In the genomic region with DNA sequence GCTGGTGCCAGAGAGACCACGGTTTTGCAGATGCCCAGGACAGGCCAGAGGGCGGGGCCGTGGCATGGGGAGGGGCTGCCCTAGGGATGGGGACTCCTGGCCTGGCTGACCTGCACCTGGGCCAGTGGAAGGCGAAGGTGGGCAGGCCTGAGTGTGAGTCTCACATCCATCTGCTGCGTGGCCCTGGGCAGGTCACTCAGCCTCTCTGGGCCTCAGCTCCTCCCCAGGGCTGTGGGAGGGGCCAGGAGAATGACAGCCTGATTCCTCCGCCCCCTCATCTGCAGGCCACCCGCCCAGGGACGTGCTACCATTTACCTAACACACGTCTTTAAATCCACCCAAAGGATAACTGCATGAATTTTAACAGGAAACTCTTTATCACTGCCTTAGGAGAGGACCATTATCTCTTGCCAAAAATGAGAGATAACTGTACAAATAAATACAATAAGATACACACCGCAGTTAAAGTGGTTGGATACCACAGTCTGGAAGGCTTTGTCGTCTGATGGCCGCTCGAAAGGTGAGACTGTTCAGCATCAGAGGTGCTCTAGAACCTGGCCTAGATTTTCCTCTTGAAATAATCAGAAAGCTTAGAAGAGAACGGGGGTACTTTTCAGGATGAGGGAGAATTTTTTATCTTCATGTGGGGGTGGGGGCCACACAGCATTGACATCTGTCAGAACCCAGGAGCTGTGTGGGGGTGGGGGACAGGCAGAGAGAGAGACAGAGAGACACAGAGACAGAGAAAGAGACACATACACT, we compare ENCODE assay signal across 17 cellular contexts.
DNase-seq lines count a peak whose midpoint lies in the region; ATAC-seq, FAIRE-seq and TF ChIP-seq lines count a peak whose summit lies in the region.
"Had no signal": no experiment of that assay in that cellular context is flagged by ENCODE, and none has a peak within 500 bp of the region (broad histone marks: within the 10 kb centered on the region; RNA-seq: fewer than 3 reads in every experiment).

No MANE protein-coding gene starts in this region.

- TF ChIP-seq RAD21 in K562 (CRISPR knock-in tag; conservative IDR thresholded peaks at IDR 0.05 in 1 of 2, IDR thresholded peaks at IDR 0.05 in 1 of 2), result no peak

- in situ Hi-C loops in K562 (cut with MboI), result no loop called here

- no peak overlapping the region for H3K9ac ChIP-seq in K562 (ENCODE audit: insufficient read depth in 1 of 2, low read depth in 2 of 2, low read length in 2 of 2)

- H3K9me2 ChIP-seq in PC-9 (ENCODE audit: insufficient read depth), result no peaks in the 10 kb centered on the region

- intact Hi-C loops in Calu3 (cut with micrococcal nuclease; ENCODE audit: unreplicated experiment), result no loop called here
- intact Hi-C loops in K562 (cut with micrococcal nuclease), result no loop called here
- intact Hi-C loops in PC-9 (cut with micrococcal nuclease; ENCODE audit: unreplicated experiment), result no loop called here

- H3K79me2 ChIP-seq in K562 (ENCODE audit: control insufficient read depth, insufficient read depth, low read length), result no peaks in the 10 kb centered on the region
- no peaks in the 10 kb centered on the region for H3K79me2 ChIP-seq in PC-9 (ENCODE audit: low read depth)

- DNase-seq in Calu3 (peak; percentile 39), HEK293T (ENCODE audit: extremely low spot score) (peak; percentile 44), K562 (ENCODE audit: extremely low read depth in 1 of 4, low spot score in 3 of 4) (no peak), naive B cell (no peak), HFFc6 (no peak), PC-9 (no peak), NCI-H1105 (lab: John Stamatoyannopoulos, UW) (no peak)
- DNase-seq: caudate nucleus, DMS79, GOT3, immature natural killer cell, NCI-H1105 treated with DMSO at 0.1 percent for 48 hours, SJCRH30 had no signal

- H3K9me3 ChIP-seq in K562 (replicated peaks; ENCODE audit: control insufficient read depth, insufficient read depth, low read depth, low read length), result no peaks in the 10 kb centered on the region
- H3K9me3 ChIP-seq in PC-9 (ENCODE audit: insufficient read depth, low read depth), result no peaks in the 10 kb centered on the region
- H3K9me3 ChIP-seq: pancreas, SJCRH30 had no signal

- TF ChIP-seq CTCF in Calu3 (IDR thresholded peaks at IDR 0.05; ENCODE audit: unreplicated experiment) (no peak), K562 (IDR thresholded peaks at IDR 0.05 in 2 of 3, conservative IDR thresholded peaks at IDR 0.05 in 1 of 3; ENCODE audit: insufficient read depth in 2 of 3, low read depth in 1 of 3, low read length in 3 of 3) (no peak), HFFc6 (IDR thresholded peaks at IDR 0.05) (no peak), PC-9 (conservative IDR thresholded peaks at IDR 0.05) (no peak)

- peaks cover 13% of the 10 kb centered on the region for H3K9me3 Mint-ChIP-seq in Calu3 (ENCODE audit: low read depth, unreplicated experiment)
- peaks cover 0 to 9% (median 1%) of the 10 kb centered on the region in 7 donors for H3K9me3 Mint-ChIP-seq in naive B cell
- H3K9me3 Mint-ChIP-seq in HFFc6, result peaks cover 38% of the 10 kb centered on the region
- H3K9me3 Mint-ChIP-seq: IgD-negative memory B cell, immature natural killer cell had no signal

- TF ChIP-seq POLR2A in K562 (conservative IDR thresholded peaks at IDR 0.05), result no peak

- H3K4me2 ChIP-seq in K562 (ENCODE audit: insufficient read depth, low read length) (no peak overlapping the region), PC-9 (no peak overlapping the region)

- BruUV-seq in Calu3 (replicated peaks; lab: Mats Ljungman, UMichigan), result no TSS peak
- no TSS peak for BruUV-seq in K562 (replicated peaks; lab: Mats Ljungman, UMichigan)
- BruUV-seq in PC-9 (replicated peaks; lab: Mats Ljungman, UMichigan), result no TSS peak

- POLR2A ChIA-PET in HEK293T (lab: Yijun Ruan, JAX) (no interaction called here), K562 (lab: Yijun Ruan, JAX) (interaction anchor here (0.6 kb wide), 1 partner anchor 413 kb away, joined by 3 read pairs; no protein-coding TSS in a partner anchor), PC-9 (lab: Charles Lee; ENCODE audit: unreplicated experiment) (no interaction called here)

- H4K20me1 ChIP-seq in K562 (replicated peaks; ENCODE audit: control insufficient read depth, insufficient read depth, low read length) (no peaks in the 10 kb centered on the region), PC-9 (ENCODE audit: insufficient read depth) (no peaks in the 10 kb centered on the region)

- H3K36me3 Mint-ChIP-seq in Calu3 (ENCODE audit: insufficient read depth, unreplicated experiment) (peaks cover 3% of the 10 kb centered on the region), naive B cell (no peaks in the 10 kb centered on the region), HFFc6 (ENCODE audit: low read depth) (peaks cover 6% of the 10 kb centered on the region; the same call in 1 of the 2 replicates)
- H3K36me3 Mint-ChIP-seq: CD4-positive, CD25-positive, alpha-beta regulatory T cell; IgD-negative memory B cell; immature natural killer cell had no signal

- no peak for TF ChIP-seq EP300 in K562 (IDR thresholded peaks at IDR 0.05; ENCODE audit: low read length)

- H3K4me3 ChIP-seq in K562 (no peak overlapping the region), PC-9 (no peak overlapping the region)
- H3K4me3 ChIP-seq: pancreas, SJCRH30 had no signal

- peaks cover 2 to 20% of the 10 kb centered on the region in 2 experiments; a peak in 3 of 5 replicates for H3K27me3 ChIP-seq in K562 (ENCODE audit: control insufficient read depth in 2 of 2, insufficient read depth in 2 of 2, low read length in 2 of 2)
- H3K27me3 ChIP-seq in PC-9 (ENCODE audit: insufficient read depth, low read depth), result peaks cover 29% of the 10 kb centered on the region
- H3K27me3 ChIP-seq: pancreas had no signal

- ATAC-seq in K562, result peak; percentile 86
- no peak for ATAC-seq in naive B cell (ENCODE audit: low read depth in 2 of 2)
- ATAC-seq: pancreas had no signal

- peaks cover 0 to 12% of the 10 kb centered on the region in 2 experiments; a peak in 2 of 5 replicates for H3K4me1 ChIP-seq in K562 (replicated peaks in 1 of 2; ENCODE audit: control insufficient read depth in 2 of 2, insufficient read depth in 2 of 2, low read length in 2 of 2)
- H3K4me1 ChIP-seq in PC-9 (replicated peaks; ENCODE audit: insufficient read depth), result no peaks in the 10 kb centered on the region
- H3K4me1 ChIP-seq: pancreas, SJCRH30 had no signal

- no peaks in the 10 kb centered on the region for H3K9me1 ChIP-seq in K562 (ENCODE audit: control insufficient read depth, insufficient read depth, low read length)

- FAIRE-seq in K562 (lab: Jason Lieb, UNC), result no peak
- FAIRE-seq: pancreas, TTC549 had no signal

- H3K4me3 Mint-ChIP-seq in Calu3 (ENCODE audit: low read depth, unreplicated experiment) (no peak overlapping the region), naive B cell (no peak overlapping the region), HFFc6 (no peak overlapping the region)
- H3K4me3 Mint-ChIP-seq: CD4-positive, CD25-positive, alpha-beta regulatory T cell; IgD-negative memory B cell; immature natural killer cell had no signal

- H3K27me3 Mint-ChIP-seq in Calu3 (ENCODE audit: unreplicated experiment), result peaks cover 37% of the 10 kb centered on the region
- peaks cover 0 to 11% (median 6%) of the 10 kb centered on the region in 3 donors for H3K27me3 Mint-ChIP-seq in naive B cell
- peaks cover 1% of the 10 kb centered on the region; the same call in 1 of the 2 replicates for H3K27me3 Mint-ChIP-seq in HFFc6 (ENCODE audit: insufficient read depth)
- H3K27me3 Mint-ChIP-seq: CD4-positive, CD25-positive, alpha-beta regulatory T cell; IgD-negative memory B cell had no signal

- WGBS in K562 (ENCODE audit: insufficient coverage, low coverage, missing lambda C conversion rate), result 11% methylated on average over 14 of the region's 14 CpGs

- H3K27ac ChIP-seq in K562 (ENCODE audit: extremely low read depth, low read depth, low read length) (no peak overlapping the region), PC-9 (no peak overlapping the region)
- H3K27ac ChIP-seq: pancreas, SJCRH30 had no signal

- no peak overlapping the region for H2AFZ ChIP-seq in K562 (ENCODE audit: low read depth, low read length)
- no peak overlapping the region for H2AFZ ChIP-seq in PC-9

- CTCF ChIA-PET in Calu3 (lab: Charles Lee) (interaction anchor here (0.6 kb wide), 1 partner anchor 83 kb away, joined by 3 read pairs; no protein-coding TSS in a partner anchor), HEK293T (lab: Yijun Ruan, JAX) (no interaction called here), K562 (lab: Yijun Ruan, JAX; ENCODE audit: low intra/inter-chr PET ratio) (no interaction called here), PC-9 (lab: Charles Lee) (no interaction called here)

- peaks cover 6% of the 10 kb centered on the region for H3K4me1 Mint-ChIP-seq in Calu3 (ENCODE audit: low read depth, unreplicated experiment)
- H3K4me1 Mint-ChIP-seq in naive B cell, result peaks cover 4 to 16% (median 7%) of the 10 kb centered on the region in 3 donors
- no peaks in the 10 kb centered on the region for H3K4me1 Mint-ChIP-seq in HFFc6 (ENCODE audit: low read depth)

- H3K36me3 ChIP-seq in K562 (ENCODE audit: control insufficient read depth, insufficient read depth, low read length), result no peaks in the 10 kb centered on the region
- no peaks in the 10 kb centered on the region for H3K36me3 ChIP-seq in PC-9 (ENCODE audit: low read depth)
- H3K36me3 ChIP-seq: pancreas, SJCRH30 had no signal

- H3K27ac Mint-ChIP-seq in Calu3 (ENCODE audit: unreplicated experiment), result no peak overlapping the region
- H3K27ac Mint-ChIP-seq in naive B cell, result peak overlapping the region in 4 of 6 donors; percentile 12 to 82 (median 24)
- H3K27ac Mint-ChIP-seq in HFFc6, result no peak overlapping the region
- H3K27ac Mint-ChIP-seq: immature natural killer cell had no signal

- peaks cover 6% of the 10 kb centered on the region; the same call in 1 of the 2 replicates for H3F3A ChIP-seq in PC-9 (ENCODE audit: insufficient read depth, low read depth)

TF ChIP-seq in HEK293T, 16 proteins besides CTCF, POLR2A, EP300 and RAD21 (continues in another document):
- TF ChIP-seq ARNT (IDR thresholded peaks at IDR 0.05), result no peak

TF ChIP-seq in K562, 482 proteins besides CTCF, POLR2A, EP300 and RAD21:
- TF ChIP-seq ZFP36 (IDR thresholded peaks at IDR 0.05; ENCODE audit: low read depth, low read length, partially characterized antibody) (peak; percentile 67), FOXJ2 (tag; IDR thresholded peaks at IDR 0.05) (no peak), EGR1 (conservative IDR thresholded peaks at IDR 0.05) (peak; percentile 41; the same call in 1 of the 2 replicates)
- TF ChIP-seq, protein P1, sequence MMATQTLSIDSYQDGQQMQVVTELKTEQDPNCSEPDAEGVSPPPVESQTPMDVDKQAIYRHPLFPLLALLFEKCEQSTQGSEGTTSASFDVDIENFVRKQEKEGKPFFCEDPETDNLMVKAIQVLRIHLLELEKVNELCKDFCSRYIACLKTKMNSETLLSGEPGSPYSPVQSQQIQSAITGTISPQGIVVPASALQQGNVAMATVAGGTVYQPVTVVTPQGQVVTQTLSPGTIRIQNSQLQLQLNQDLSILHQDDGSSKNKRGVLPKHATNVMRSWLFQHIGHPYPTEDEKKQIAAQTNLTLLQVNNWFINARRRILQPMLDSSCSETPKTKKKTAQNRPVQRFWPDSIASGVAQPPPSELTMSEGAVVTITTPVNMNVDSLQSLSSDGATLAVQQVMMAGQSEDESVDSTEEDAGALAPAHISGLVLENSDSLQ (IDR thresholded peaks at IDR 0.05), result peak; percentile 78

Comparison
In these comparisons a context has a peak if more than half of its experiments do, and no peak if none do; other contexts are left out.
1. DNase-seq: peak in Calu3 (single experiment) and HEK293T (single experiment); none in K562 (0 of 4), naive B cell (single experiment), HFFc6 (single experiment), PC-9 (0 of 2) and NCI-H1105 (single experiment).
2. H3K27ac Mint-ChIP-seq: peak in naive B cell (4 of 6); none in Calu3 (single experiment) and HFFc6 (single experiment).